In genomic region chr7:103003004-103003403, GRCh38 we compare ENCODE assay signal across 24 cellular contexts.
"Had no signal": no experiment of that assay in that cellular context is flagged by ENCODE, and none has a peak within 500 bp of the region (broad histone marks: within the 10 kb centered on the region; RNA-seq: fewer than 3 reads in every experiment).

No MANE protein-coding gene starts in this region.

- H3K9me3 ChIP-seq: prostate gland, testis had no signal

- FAIRE-seq: colon had no signal

- DNase-seq: dorsolateral prefrontal cortex; effector CD4-positive, alpha-beta T cell; foreskin keratinocyte; glutamatergic neuron; heart right ventricle; hippocampal formation; left cardiac atrium; left lung; mesenchymal stem cell; mucosa of descending colon; naive thymus-derived CD4-positive, alpha-beta T cell; right cardiac atrium; spleen; stimulated activated CD4-positive, alpha-beta T cell treated with anti-CD3 and anti-CD28 coated beads, Interleukin-4, amount 100 ng/mL, for 4 hours; stimulated activated naive CD8-positive, alpha-beta T cell treated with anti-CD3 and anti-CD28 coated beads, Interleukin-15, Interleukin-2, amounts not matched to agents 100 U/mL and 50 U/mL, for 24 hours; substantia nigra; testis; tibial artery had no signal

- H3K27me3 ChIP-seq: dorsolateral prefrontal cortex, foreskin keratinocyte, gastroesophageal sphincter, heart right ventricle, left lung, neural progenitor cell, spleen, testis, tibial artery had no signal

- ATAC-seq: foreskin keratinocyte; gastroesophageal sphincter; heart right ventricle; left cardiac atrium; left lung; mucosa of descending colon; naive thymus-derived CD4-positive, alpha-beta T cell; right cardiac atrium; stimulated activated memory B cell treated with anti-CD40 and anti-IgM and Interleukin-4, amounts not matched to agents 10 μg/mL and 1 μg/mL and 100 μg/mL, for 72 hours; stimulated activated naive CD8-positive, alpha-beta T cell treated with anti-CD3 and anti-CD28 coated beads, Interleukin-15, Interleukin-2, amounts not matched to agents 100 U/mL and 50 U/mL, for 24 hours had no signal

- H3K27ac ChIP-seq: dorsolateral prefrontal cortex, foreskin keratinocyte, gastroesophageal sphincter, heart right ventricle, left lung, neural progenitor cell, prostate gland, skin epidermis, spleen, testis, tibial artery had no signal

- H3K4me3 ChIP-seq: dorsolateral prefrontal cortex, gastroesophageal sphincter, heart right ventricle, left lung, mucosa of descending colon, neural progenitor cell, prostate gland, skin epidermis, spleen, testis, tibial artery had no signal

- H3K4me1 ChIP-seq: foreskin keratinocyte, gastroesophageal sphincter, heart right ventricle, left lung, prostate gland, spleen, testis, tibial artery had no signal

- H3K36me3 ChIP-seq: gastroesophageal sphincter, heart right ventricle, left lung, neural progenitor cell, prostate gland, spleen, tibial artery had no signal
